In the genomic region with DNA sequence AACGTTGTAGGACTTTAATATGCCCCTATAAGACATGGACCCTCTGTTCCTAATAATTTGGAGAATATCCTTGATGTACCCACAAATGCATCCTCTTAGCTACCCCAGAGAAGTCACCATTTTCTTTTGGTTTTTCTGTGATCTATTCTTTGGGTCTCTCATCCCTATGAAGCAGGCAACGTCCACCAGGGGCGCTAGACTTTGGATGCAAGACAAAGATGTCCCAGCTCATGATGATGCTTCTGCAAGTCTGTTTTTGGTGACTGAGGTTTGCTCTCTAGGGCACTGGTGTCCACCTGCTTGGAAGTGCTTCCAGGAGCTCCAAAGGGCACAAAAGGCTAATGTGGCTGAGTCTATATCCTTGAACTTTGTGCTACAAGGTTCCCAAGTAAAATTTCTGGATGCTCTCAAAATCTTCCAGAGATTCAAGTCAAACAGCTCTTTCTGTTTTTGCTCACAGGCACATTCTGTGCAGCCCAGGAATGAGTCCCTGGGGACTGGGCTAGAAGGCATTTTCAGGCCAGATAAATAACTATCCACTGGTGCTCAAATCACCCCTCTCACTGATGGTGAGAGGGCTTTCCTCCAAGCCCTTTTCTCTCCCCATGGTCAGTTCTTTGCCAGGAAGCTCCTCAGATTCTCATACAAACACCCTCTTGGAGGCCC, we compare ENCODE assay signal across 9 cellular contexts.
DNase-seq lines count a peak whose midpoint lies in the region; ATAC-seq, FAIRE-seq and TF ChIP-seq lines count a peak whose summit lies in the region.
"Had no signal": no experiment of that assay in that cellular context is flagged by ENCODE, and none has a peak within 500 bp of the region (broad histone marks: within the 10 kb centered on the region; RNA-seq: fewer than 3 reads in every experiment).

No MANE protein-coding gene starts in this region.

- FAIRE-seq in astrocyte (lab: Jason Lieb, UNC): no peak

- H4K20me1 ChIP-seq in astrocyte (ENCODE audit: insufficient read depth, low read length): no peaks in the 10 kb centered on the region

- H3K4me1 ChIP-seq in astrocyte (ENCODE audit: insufficient read depth, low read length) (no peaks in the 10 kb centered on the region), right lobe of liver (no peaks in the 10 kb centered on the region), spleen (no peaks in the 10 kb centered on the region)

- H3K4me1 Mint-ChIP-seq in astrocyte (ENCODE audit: low read depth, unreplicated experiment): peaks cover 5% of the 10 kb centered on the region
- H3K4me1 Mint-ChIP-seq: activated B cell treated with CpG ODN at 0.5 μM for 24 hours had no signal

- intact Hi-C loops in right lobe of liver (cut with DNase I) (no loop called here), spleen (cut with DNase I; ENCODE audit: low total_unique reads) (no loop called here)

- H3K27ac ChIP-seq in astrocyte (ENCODE audit: low read depth, low read length) (no peak overlapping the region), right lobe of liver (no peak overlapping the region), spleen (no peak overlapping the region)
- H3K27ac ChIP-seq: neutrophil had no signal

- H3K4me3 ChIP-seq in astrocyte (ENCODE audit: insufficient read depth, low read depth, low read length) (no peak overlapping the region), right lobe of liver (no peak overlapping the region), spleen (no peak overlapping the region)

- WGBS in right lobe of liver (ENCODE audit: insufficient coverage, low coverage, low lambda C conversion rate, missing lambda C conversion rate): 19% methylated on average over 3 of the region's 3 CpGs
- WGBS in spleen, 5 donors: 37 to 49% (median 46%) methylated on average over 3 of the region's 3 CpGs

- no peak for ATAC-seq in right lobe of liver
- ATAC-seq in HG02623 (IDR thresholded peaks at IDR 0.05; ENCODE audit: unreplicated experiment): no peak

- no peaks in the 10 kb centered on the region for H3K27me3 Mint-ChIP-seq in astrocyte (ENCODE audit: low read depth, unreplicated experiment)
- H3K27me3 Mint-ChIP-seq: activated B cell treated with CpG ODN at 0.5 μM for 24 hours had no signal

- no peak overlapping the region for H3K4me3 Mint-ChIP-seq in astrocyte (ENCODE audit: unreplicated experiment)
- H3K4me3 Mint-ChIP-seq: activated B cell treated with CpG ODN at 0.5 μM for 24 hours had no signal

- no peaks in the 10 kb centered on the region for H3K27me3 ChIP-seq in astrocyte (ENCODE audit: insufficient read depth, low read length)
- H3K27me3 ChIP-seq in right lobe of liver: no peaks in the 10 kb centered on the region
- no peaks in the 10 kb centered on the region for H3K27me3 ChIP-seq in spleen (replicated peaks in 1 of 7)
- H3K27me3 ChIP-seq: neutrophil had no signal

- H3K36me3 ChIP-seq in astrocyte (ENCODE audit: insufficient read depth, low read length) (no peaks in the 10 kb centered on the region), right lobe of liver (no peaks in the 10 kb centered on the region), spleen (no peaks in the 10 kb centered on the region)
- H3K36me3 ChIP-seq: neutrophil had no signal

- no peaks in the 10 kb centered on the region for H3K79me2 ChIP-seq in astrocyte (ENCODE audit: insufficient read depth, low read length)

- H3K27ac Mint-ChIP-seq in astrocyte (ENCODE audit: unreplicated experiment): no peak overlapping the region
- H3K27ac Mint-ChIP-seq: activated B cell treated with CpG ODN at 0.5 μM for 24 hours had no signal

- TF ChIP-seq POLR2A in right lobe of liver (IDR thresholded peaks at IDR 0.05): no peak
- no peak for TF ChIP-seq POLR2A in spleen (IDR thresholded peaks at IDR 0.05)

- no peak for DNase-seq in GM13977 (ENCODE audit: low spot score)
- DNase-seq in astrocyte (ENCODE audit: low read depth): no peak
- DNase-seq in right lobe of liver: no peak
- no peak for DNase-seq in 8988T
- DNase-seq in spleen: no peak
- DNase-seq: activated B cell treated with CpG ODN at 0.5 μM for 24 hours had no signal

- no peak overlapping the region for H2AFZ ChIP-seq in astrocyte (ENCODE audit: low read depth, low read length)

- H3K9me3 Mint-ChIP-seq in astrocyte (ENCODE audit: unreplicated experiment): peaks cover 2% of the 10 kb centered on the region

- no peak overlapping the region for H3K9ac ChIP-seq in astrocyte (ENCODE audit: low read length)

- in situ Hi-C loops in GM13977 (cut with MboI; ENCODE audit: low pct_unique_long_range_greater_than_20kb, low sequenced_read_pairs, unreplicated experiment): no loop called here

- H3K4me2 ChIP-seq in astrocyte (ENCODE audit: low read length): no peak overlapping the region

- peak; percentile 60 for TF ChIP-seq CTCF in GM13977 (IDR thresholded peaks at IDR 0.05; ENCODE audit: extremely low read depth, insufficient read depth, missing control alignments)
- peak; percentile 83 for TF ChIP-seq CTCF in LNCAP (IDR thresholded peaks at IDR 0.05)
- peak; percentile 49 for TF ChIP-seq CTCF in astrocyte (IDR thresholded peaks at IDR 0.05; ENCODE audit: insufficient read depth, low read depth, low read length)
- peak in 3 of 4 donors; percentile 41 to 52 (median 43) for TF ChIP-seq CTCF in right lobe of liver (IDR thresholded peaks at IDR 0.05)
- peak in 3 of 11 experiments; percentile 12 to 26 (median 25) for TF ChIP-seq CTCF in spleen (IDR thresholded peaks at IDR 0.05 in 8 of 11, conservative IDR thresholded peaks at IDR 0.05 in 3 of 11)

- no peaks in the 10 kb centered on the region for H3K36me3 Mint-ChIP-seq in astrocyte (ENCODE audit: low read depth, unreplicated experiment)

- H3K9me3 ChIP-seq in astrocyte (ENCODE audit: insufficient read depth, low read depth, low read length) (no peaks in the 10 kb centered on the region), right lobe of liver (no peaks in the 10 kb centered on the region), spleen (peaks cover 0 to 6% (median 0%) of the 10 kb centered on the region in 8 donors)
- H3K9me3 ChIP-seq: neutrophil had no signal
